ENCODE assay signal across 18 cellular contexts in genomic region chr12:67096533-67097318, GRCh38.
DNase-seq lines count a peak whose midpoint lies in the region; ATAC-seq and TF ChIP-seq lines count a peak whose summit lies in the region.
"Had no signal": no experiment of that assay in that cellular context is flagged by ENCODE, and none has a peak within 500 bp of the region (broad histone marks: within the 10 kb centered on the region; RNA-seq: fewer than 3 reads in every experiment).

No MANE protein-coding gene starts in this region.

- TF ChIP-seq CTCF in astrocyte of the spinal cord (IDR thresholded peaks at IDR 0.05; ENCODE audit: low read depth, low read length): no peak

- no peak for ATAC-seq in stimulated activated effector memory CD8-positive, alpha-beta T cell treated with anti-CD3 and anti-CD28 coated beads, Interleukin-12 subunit alpha, Interleukin-12 subunit beta, amount 100 ng/mL, for 72 hours
- no peak for ATAC-seq in HG02759 (IDR thresholded peaks at IDR 0.05; ENCODE audit: unreplicated experiment)
- ATAC-seq: Panc1; stimulated activated naive CD8-positive, alpha-beta T cell treated with anti-CD3 and anti-CD28 coated beads, Interleukin-15, amount 100 ng/mL, for 72 hours had no signal

- H3K27ac Mint-ChIP-seq in stimulated activated effector memory CD8-positive, alpha-beta T cell treated with anti-CD3 and anti-CD28 coated beads, Interleukin-12 subunit alpha, Interleukin-12 subunit beta, amount 100 ng/mL, for 72 hours: no peak overlapping the region
- H3K27ac Mint-ChIP-seq: stimulated activated naive CD8-positive, alpha-beta T cell treated with anti-CD3 and anti-CD28 coated beads, Interleukin-15, amount 100 ng/mL, for 72 hours had no signal

- peak; percentile 25 to 36 for DNase-seq in AML-193 (lab: John Stamatoyannopoulos, UW)
- DNase-seq in HPDE6-E6E7 (ENCODE audit: extremely low spot score): peak; percentile 39
- peak; percentile 17 for DNase-seq in astrocyte of the spinal cord (ENCODE audit: low read depth, low spot score)
- peak; percentile 52 for DNase-seq in kidney glomerular epithelial cell (lab: John Stamatoyannopoulos, UW)
- no peak for DNase-seq in NCI-H1105 treated with DMSO at 0.1 percent for 48 hours (lab: John Stamatoyannopoulos, UW)
- DNase-seq in stimulated activated effector memory CD8-positive, alpha-beta T cell treated with anti-CD3 and anti-CD28 coated beads, Interleukin-12 subunit alpha, Interleukin-12 subunit beta, amount 100 ng/mL, for 72 hours (ENCODE audit: low spot score in 2 of 2): no peak
- DNase-seq in occipital lobe (lab: John Stamatoyannopoulos, UW): no peak
- DNase-seq: activated CD4-positive, alpha-beta T cell treated with anti-CD3 and anti-CD28 coated beads, Interleukin-2, amount 50 U/mL, for 48 hours; activated effector memory CD4-positive, alpha-beta T cell treated with Interleukin-2 at 50 U/mL for 16 hours; Kasumi-1; retina; stimulated activated CD4-positive, alpha-beta T cell treated with anti-CD3 and anti-CD28 coated beads, Interleukin-4, amount 100 ng/mL, for 4 hours; stimulated activated naive CD8-positive, alpha-beta T cell treated with anti-CD3 and anti-CD28 coated beads, Interleukin-15, amount 100 ng/mL, for 72 hours; T-helper 2 cell had no signal

- no peak overlapping the region for H3K4me3 ChIP-seq in astrocyte of the spinal cord (ENCODE audit: low read depth, low read length)
- H3K4me3 ChIP-seq: BLaER1 treated with 17β-estradiol and CSF1 and Interleukin-3, amounts not matched to agents 10 nM and 100 nM had no signal

- no peaks in the 10 kb centered on the region for H3K36me3 Mint-ChIP-seq in stimulated activated effector memory CD8-positive, alpha-beta T cell treated with anti-CD3 and anti-CD28 coated beads, Interleukin-12 subunit alpha, Interleukin-12 subunit beta, amount 100 ng/mL, for 72 hours

- no peaks in the 10 kb centered on the region for H3K9me3 Mint-ChIP-seq in stimulated activated effector memory CD8-positive, alpha-beta T cell treated with anti-CD3 and anti-CD28 coated beads, Interleukin-12 subunit alpha, Interleukin-12 subunit beta, amount 100 ng/mL, for 72 hours
- H3K9me3 Mint-ChIP-seq: central memory CD8-positive, alpha-beta T cell had no signal

- H3K4me3 Mint-ChIP-seq in stimulated activated effector memory CD8-positive, alpha-beta T cell treated with anti-CD3 and anti-CD28 coated beads, Interleukin-12 subunit alpha, Interleukin-12 subunit beta, amount 100 ng/mL, for 72 hours: no peak overlapping the region
- H3K4me3 Mint-ChIP-seq: central memory CD8-positive, alpha-beta T cell; stimulated activated naive CD8-positive, alpha-beta T cell treated with anti-CD3 and anti-CD28 coated beads, Interleukin-15, amount 100 ng/mL, for 72 hours had no signal

- in situ Hi-C loops in astrocyte of the spinal cord (cut with HindIII; ENCODE audit: low sequenced_read_pairs): no loop called here

- no peaks in the 10 kb centered on the region for H3K4me1 Mint-ChIP-seq in stimulated activated effector memory CD8-positive, alpha-beta T cell treated with anti-CD3 and anti-CD28 coated beads, Interleukin-12 subunit alpha, Interleukin-12 subunit beta, amount 100 ng/mL, for 72 hours
- H3K4me1 Mint-ChIP-seq: central memory CD8-positive, alpha-beta T cell; stimulated activated naive CD8-positive, alpha-beta T cell treated with anti-CD3 and anti-CD28 coated beads, Interleukin-15, amount 100 ng/mL, for 72 hours had no signal

Comparison
In these comparisons a context has a peak if more than half of its experiments do, and no peak if none do; other contexts are left out.
1. DNase-seq: peak in AML-193 (2 of 2), HPDE6-E6E7 (single experiment), astrocyte of the spinal cord (single experiment) and kidney glomerular epithelial cell (single experiment); none in NCI-H1105 treated with DMSO at 0.1 percent for 48 hours (single experiment), stimulated activated effector memory CD8-positive, alpha-beta T cell treated with anti-CD3 and anti-CD28 coated beads, Interleukin-12 subunit alpha, Interleukin-12 subunit beta, amount 100 ng/mL, for 72 hours (0 of 2) and occipital lobe (single experiment).